In genomic region chr7:132906193-132906829, GRCh38 we compare ENCODE assay signal across 28 cellular contexts.
DNase-seq lines count a peak whose midpoint lies in the region; ATAC-seq and TF ChIP-seq lines count a peak whose summit lies in the region.
"Had no signal": no experiment of that assay in that cellular context is flagged by ENCODE, and none has a peak within 500 bp of the region (broad histone marks: within the 10 kb centered on the region; RNA-seq: fewer than 3 reads in every experiment).

No MANE protein-coding gene starts in this region.

- peak overlapping the region; percentile 42; the same call in 1 of the 2 replicates for H3K27ac ChIP-seq in KMS-11
- H3K27ac ChIP-seq: gastroesophageal sphincter, neutrophil, PC-9, prostate gland had no signal

- peaks cover 31 to 34% of the 10 kb centered on the region in 2 donors for H3K4me1 Mint-ChIP-seq in immature natural killer cell

- H3K9me3 Mint-ChIP-seq in immature natural killer cell = no peaks in the 10 kb centered on the region

- peak; percentile 46 for ATAC-seq in GM18511 (IDR thresholded peaks at IDR 0.05; ENCODE audit: unreplicated experiment)
- ATAC-seq: activated CD8-positive, alpha-beta T cell treated with anti-CD3 and anti-CD28 coated beads, Interleukin-2, amount 10 ng/mL, durations not matched to agents 7 days and 5 days; gastroesophageal sphincter; Right ventricle myocardium inferior; SK-N-SH treated with all-trans-retinoic acid at 6 μM for 48 hours; T-helper 17 cell had no signal

- H3K79me2 ChIP-seq in KMS-11 (ENCODE audit: insufficient read depth, low read depth) = peaks cover 14% of the 10 kb centered on the region; the same call in 1 of the 2 replicates

- peak overlapping the region; percentile 12; the same call in 1 of the 2 replicates for H3K9ac ChIP-seq in KMS-11

- peak overlapping the region; percentile 19 to 64 (median 39) for H3K4me3 Mint-ChIP-seq in immature natural killer cell
- H3K4me3 Mint-ChIP-seq: activated CD8-positive, alpha-beta T cell treated with anti-CD3 and anti-CD28 coated beads, Interleukin-2, amount 10 ng/mL, durations not matched to agents 7 days and 5 days; T-helper 17 cell had no signal

- peak overlapping the region; percentile 46 for H3K4me2 ChIP-seq in KMS-11
- H3K4me2 ChIP-seq: PC-9 had no signal

- H2AFZ ChIP-seq in KMS-11 (ENCODE audit: low read depth) = no peak overlapping the region
- H2AFZ ChIP-seq: PC-9 had no signal

- H3K4me1 ChIP-seq in KMS-11 (ENCODE audit: low read depth, poor library complexity, severe bottlenecking) = peaks cover 36% of the 10 kb centered on the region
- H3K4me1 ChIP-seq: gastroesophageal sphincter, prostate gland had no signal

- peaks cover 0 to 21% (median 17%) of the 10 kb centered on the region in 3 donors for H3K36me3 Mint-ChIP-seq in immature natural killer cell

- no peaks in the 10 kb centered on the region for H3K36me3 ChIP-seq in KMS-11 (ENCODE audit: insufficient read depth)
- H3K36me3 ChIP-seq: neutrophil, prostate gland had no signal

- H4K20me1 ChIP-seq in KMS-11 (ENCODE audit: insufficient read depth) = no peaks in the 10 kb centered on the region

- H3K27ac Mint-ChIP-seq in immature natural killer cell = peak overlapping the region; percentile 19 to 74 (median 56)
- H3K27ac Mint-ChIP-seq: activated CD8-positive, alpha-beta T cell treated with anti-CD3 and anti-CD28 coated beads, Interleukin-2, amount 10 ng/mL, durations not matched to agents 7 days and 5 days; T-helper 17 cell had no signal

- peak; percentile 38 for DNase-seq in GM10266 (ENCODE audit: extremely low spot score)
- DNase-seq in immature natural killer cell = peak in 1 of 3 donors; percentile 3
- DNase-seq in activated CD8-positive, alpha-beta memory T cell treated with anti-CD3 and anti-CD28 coated beads, Interleukin-2, amount 50 U/mL, for 48 hours = no peak
- no peak for DNase-seq in islet precursor cell
- no peak for DNase-seq in activated effector memory CD4-positive, alpha-beta T cell treated with anti-CD3 and anti-CD28 coated beads, Interleukin-2, amount 50 U/mL, for 16 hours
- DNase-seq: activated CD4-positive, CD25-positive, alpha-beta regulatory T cell treated with anti-CD3 and anti-CD28 coated beads, Interleukin-2, amount 50 U/mL, for 72 hours; activated CD8-positive, alpha-beta T cell treated with anti-CD3 and anti-CD28 coated beads, Interleukin-2, amount 10 ng/mL, durations not matched to agents 7 days and 5 days; activated effector memory CD4-positive, alpha-beta T cell treated with Interleukin-2 at 50 U/mL for 16 hours; activated T-cell treated with anti-CD3 and anti-CD28 coated beads for 4 hours; central memory CD4-positive, alpha-beta T cell; dermis blood vessel endothelial cell; GOT3; hippocampal formation; IMR-90; mesenchymal stem cell; NCI-H1092; NCI-H2029 treated with DMSO at 0.1 percent for 48 hours; NK-92 treated with Interleukin-12 subunit alpha and Interleukin-12 subunit beta, amount 100 ng/mL, for 24 hours; PC-9; stimulated activated naive CD4-positive, alpha-beta T cell treated with Interleukin-2 at 50 U/mL for 16 hours; T-helper 17 cell had no signal

- no peaks in the 10 kb centered on the region for H3K27me3 ChIP-seq in KMS-11 (ENCODE audit: insufficient read depth, low read depth)
- H3K27me3 ChIP-seq: gastroesophageal sphincter, neutrophil had no signal

- H3K4me3 ChIP-seq in KMS-11 (IDR thresholded peaks at IDR 0.05; ENCODE audit: insufficient read depth, low read depth, low read length) = no peak overlapping the region
- H3K4me3 ChIP-seq: gastroesophageal sphincter, PC-9, prostate gland had no signal

- no peaks in the 10 kb centered on the region for H3K27me3 Mint-ChIP-seq in immature natural killer cell (ENCODE audit: low read depth in 3 of 3)
- H3K27me3 Mint-ChIP-seq: T-helper 17 cell had no signal

- TF ChIP-seq CTCF in GM10266 (IDR thresholded peaks at IDR 0.05; ENCODE audit: control insufficient read depth, insufficient read depth, low read depth, missing control alignments) (no peak), KMS-11 (conservative IDR thresholded peaks at IDR 0.05; ENCODE audit: low read depth, low read length) (no peak)
